1 cellular context compared by ENCODE assay signal in the genomic region with DNA sequence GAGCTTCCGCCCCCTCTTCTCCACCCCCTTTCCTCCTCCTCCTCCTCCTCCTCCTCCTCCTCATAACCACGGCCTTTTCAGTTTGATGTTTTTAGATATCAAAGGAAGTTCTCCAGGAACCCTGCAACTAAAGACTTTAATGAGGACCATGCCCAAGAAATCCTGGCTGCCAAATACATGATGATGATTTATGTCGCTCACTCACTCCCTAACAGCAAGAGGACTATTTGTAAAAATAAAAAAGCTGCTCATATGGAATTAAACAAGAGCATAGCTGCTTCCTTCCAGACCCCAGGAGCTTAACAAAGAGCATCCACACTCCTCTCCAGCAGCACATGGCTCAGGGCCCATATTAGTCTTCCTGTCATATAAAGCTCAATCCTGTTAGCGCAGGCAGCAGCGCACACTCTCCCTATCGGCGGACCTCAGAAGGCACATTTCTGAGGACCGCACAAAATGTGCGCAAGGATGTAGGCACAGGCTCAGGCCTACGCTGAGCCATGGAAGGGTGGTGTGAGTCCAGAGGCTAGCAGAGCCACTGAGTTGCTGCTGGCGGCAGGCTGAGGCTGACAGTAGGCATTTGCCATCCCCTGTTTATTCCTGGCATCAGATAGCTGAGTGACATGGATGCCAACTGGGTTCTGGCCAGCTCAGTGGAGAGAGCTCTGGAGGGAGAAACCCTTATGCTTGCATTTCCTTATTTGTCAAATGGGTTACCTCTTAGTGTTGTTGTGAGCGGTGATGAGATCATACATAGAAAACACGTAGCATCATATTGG.
TF ChIP-seq lines count a peak whose summit lies in the region.

No MANE protein-coding gene starts in this region.

TF ChIP-seq in SK-N-SH treated with all-trans-retinoic acid at 6 μM for 48 hours, 23 proteins besides CTCF, POLR2A, EP300 and RAD21 (continued from another document):
- TF ChIP-seq, protein P1, sequence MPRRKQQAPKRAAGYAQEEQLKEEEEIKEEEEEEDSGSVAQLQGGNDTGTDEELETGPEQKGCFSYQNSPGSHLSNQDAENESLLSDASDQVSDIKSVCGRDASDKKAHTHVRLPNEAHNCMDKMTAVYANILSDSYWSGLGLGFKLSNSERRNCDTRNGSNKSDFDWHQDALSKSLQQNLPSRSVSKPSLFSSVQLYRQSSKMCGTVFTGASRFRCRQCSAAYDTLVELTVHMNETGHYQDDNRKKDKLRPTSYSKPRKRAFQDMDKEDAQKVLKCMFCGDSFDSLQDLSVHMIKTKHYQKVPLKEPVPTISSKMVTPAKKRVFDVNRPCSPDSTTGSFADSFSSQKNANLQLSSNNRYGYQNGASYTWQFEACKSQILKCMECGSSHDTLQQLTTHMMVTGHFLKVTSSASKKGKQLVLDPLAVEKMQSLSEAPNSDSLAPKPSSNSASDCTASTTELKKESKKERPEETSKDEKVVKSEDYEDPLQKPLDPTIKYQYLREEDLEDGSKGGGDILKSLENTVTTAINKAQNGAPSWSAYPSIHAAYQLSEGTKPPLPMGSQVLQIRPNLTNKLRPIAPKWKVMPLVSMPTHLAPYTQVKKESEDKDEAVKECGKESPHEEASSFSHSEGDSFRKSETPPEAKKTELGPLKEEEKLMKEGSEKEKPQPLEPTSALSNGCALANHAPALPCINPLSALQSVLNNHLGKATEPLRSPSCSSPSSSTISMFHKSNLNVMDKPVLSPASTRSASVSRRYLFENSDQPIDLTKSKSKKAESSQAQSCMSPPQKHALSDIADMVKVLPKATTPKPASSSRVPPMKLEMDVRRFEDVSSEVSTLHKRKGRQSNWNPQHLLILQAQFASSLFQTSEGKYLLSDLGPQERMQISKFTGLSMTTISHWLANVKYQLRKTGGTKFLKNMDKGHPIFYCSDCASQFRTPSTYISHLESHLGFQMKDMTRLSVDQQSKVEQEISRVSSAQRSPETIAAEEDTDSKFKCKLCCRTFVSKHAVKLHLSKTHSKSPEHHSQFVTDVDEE (CRISPR knock-in tag; IDR thresholded peaks at IDR 0.05), result no peak
- TF ChIP-seq TOX (CRISPR knock-in tag; IDR thresholded peaks at IDR 0.05; ENCODE audit: borderline replicate concordance), result no peak
